In the genomic region with DNA sequence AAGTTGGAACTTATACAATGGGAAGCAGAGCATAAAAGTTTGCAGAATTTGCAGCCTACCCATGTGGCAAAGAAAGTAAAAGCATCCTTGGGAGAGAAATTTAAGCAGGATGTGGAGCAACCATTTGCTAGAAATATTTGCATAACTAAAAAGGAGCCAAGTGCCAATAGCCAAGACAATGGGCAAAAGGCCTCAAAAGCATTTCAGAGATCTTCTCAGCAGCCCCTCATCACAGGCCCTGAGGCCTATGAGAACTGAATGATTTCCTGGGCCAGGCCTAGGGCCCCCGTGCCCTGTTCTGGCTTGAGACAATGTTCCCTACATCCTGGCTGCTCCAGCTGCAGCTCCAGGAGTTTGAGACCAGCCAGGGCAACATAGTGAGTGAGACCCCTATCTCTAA, we compare ENCODE assay signal across 34 cellular contexts. TPM values are rescaled to one million over a fixed set of nuclear protein-coding genes. Genes with fewer than 3 reads are reported as not detected.
"Had no signal": no experiment of that assay in that cellular context is flagged by ENCODE, and none has a peak within 500 bp of the region (broad histone marks: within the 10 kb centered on the region; RNA-seq: fewer than 3 reads in every experiment).

No MANE protein-coding gene starts in this region.

- H3K36me3 ChIP-seq: adrenal gland, gastrocnemius medialis, heart left ventricle, WERI-Rb-1 had no signal

- H3K27ac ChIP-seq: adrenal gland, body of pancreas, foreskin keratinocyte, gastrocnemius medialis, heart left ventricle, WERI-Rb-1 had no signal

- H3K4me1 ChIP-seq: adrenal gland, body of pancreas, foreskin keratinocyte, gastrocnemius medialis, heart left ventricle had no signal

- H3K9me3 ChIP-seq: adrenal gland, body of pancreas, gastrocnemius medialis, heart left ventricle had no signal

- DNase-seq: activated CD4-positive, alpha-beta memory T cell treated with anti-CD3 and anti-CD28 coated beads for 36 hours; activated CD4-positive, alpha-beta T cell treated with anti-CD3 and anti-CD28 coated beads for 36 hours; activated CD4-positive, alpha-beta T cell treated with anti-CD3 and anti-CD28 coated beads, Interleukin-2, amount 10 ng/mL, durations not matched to agents 24 days and 14 days; activated CD4-positive, CD25-positive, alpha-beta regulatory T cell; activated CD4-positive, CD25-positive, alpha-beta regulatory T cell treated with anti-CD3 and anti-CD28 coated beads, Interleukin-2, amount 50 U/mL, for 72 hours; activated CD8-positive, alpha-beta memory T cell treated with anti-CD3 and anti-CD28 coated beads, Interleukin-2, amount 10 ng/mL, durations not matched to agents 7 days and 5 days; activated CD8-positive, alpha-beta memory T cell treated with anti-CD3 and anti-CD28 coated beads, Interleukin-2, amount 50 U/mL, for 4 hours; activated CD8-positive, alpha-beta T cell treated with anti-CD3 and anti-CD28 coated beads, Interleukin-2, amount 10 ng/mL, durations not matched to agents 7 days and 5 days; activated effector memory CD4-positive, alpha-beta T cell treated with anti-CD3 and anti-CD28 coated beads, Interleukin-2, amount 50 U/mL, for 16 hours; activated naive CD4-positive, alpha-beta T cell treated with anti-CD3 and anti-CD28 coated beads for 36 hours; activated naive CD8-positive, alpha-beta T cell treated with anti-CD3 and anti-CD28 coated beads for 36 hours; activated naive CD8-positive, alpha-beta T cell treated with anti-CD3 and anti-CD28 coated beads, Interleukin-2, amount 50 U/mL, for 24 hours; activated T-cell treated with anti-CD3 and anti-CD28 coated beads, Interleukin-2, amount 50 U/mL, for 1 hour; activated T-cell treated with anti-CD3 and anti-CD28 coated beads, Interleukin-2, amount 50 U/mL, for 48 hours; adrenal gland; amygdala; aorta; body of pancreas; caudate nucleus; effector CD8-positive, alpha-beta T cell; foreskin keratinocyte; gastrocnemius medialis; glutamatergic neuron; heart left ventricle; T-helper 17 cell; T1000; WERI-Rb-1 had no signal

- H3K4me1 Mint-ChIP-seq: activated CD4-positive, alpha-beta T cell treated with anti-CD3 and anti-CD28 coated beads for 36 hours; activated CD4-positive, alpha-beta T cell treated with anti-CD3 and anti-CD28 coated beads, Interleukin-2, amount 10 ng/mL, durations not matched to agents 24 days and 14 days; activated CD8-positive, alpha-beta memory T cell treated with anti-CD3 and anti-CD28 coated beads, Interleukin-2, amount 10 ng/mL, durations not matched to agents 7 days and 5 days; activated naive CD4-positive, alpha-beta T cell treated with anti-CD3 and anti-CD28 coated beads, Interleukin-2, amount 50 U/mL, for 24 hours; activated naive CD8-positive, alpha-beta T cell treated with anti-CD3 and anti-CD28 coated beads for 36 hours; activated naive CD8-positive, alpha-beta T cell treated with anti-CD3 and anti-CD28 coated beads, Interleukin-2, amount 50 U/mL, for 24 hours; T-helper 17 cell had no signal

- H3K4me3 ChIP-seq: adrenal gland, body of pancreas, gastrocnemius medialis, heart left ventricle had no signal

- H3K36me3 Mint-ChIP-seq: activated CD4-positive, alpha-beta memory T cell treated with anti-CD3 and anti-CD28 coated beads for 36 hours; activated CD8-positive, alpha-beta memory T cell treated with anti-CD3 and anti-CD28 coated beads, Interleukin-2, amount 10 ng/mL, durations not matched to agents 7 days and 5 days; activated naive CD4-positive, alpha-beta T cell treated with anti-CD3 and anti-CD28 coated beads, Interleukin-2, amount 50 U/mL, for 24 hours; activated naive CD8-positive, alpha-beta T cell treated with anti-CD3 and anti-CD28 coated beads for 36 hours had no signal

- H3K9me3 Mint-ChIP-seq: activated CD4-positive, alpha-beta memory T cell treated with anti-CD3 and anti-CD28 coated beads for 36 hours; activated CD4-positive, alpha-beta T cell treated with anti-CD3 and anti-CD28 coated beads, Interleukin-2, amount 10 ng/mL, durations not matched to agents 24 days and 14 days; activated naive CD4-positive, alpha-beta T cell treated with anti-CD3 and anti-CD28 coated beads for 36 hours; activated naive CD4-positive, alpha-beta T cell treated with anti-CD3 and anti-CD28 coated beads, Interleukin-2, amount 50 U/mL, for 24 hours; activated naive CD8-positive, alpha-beta T cell treated with anti-CD3 and anti-CD28 coated beads for 36 hours; activated naive CD8-positive, alpha-beta T cell treated with anti-CD3 and anti-CD28 coated beads, Interleukin-2, amount 50 U/mL, for 24 hours; activated T-helper 1 cell treated with anti-CD3 and anti-CD28 coated beads, Interleukin-12 subunit alpha, Interleukin-12 subunit beta, Interleukin-2, Interleukin-4 antibody, amounts not matched to agents 30 ng/mL and 10 ng/mL and 1 ng/mL, durations not matched to agents 14 hours and 24 hours and 36 hours; activated T-helper 2 cell treated with anti-CD3 and anti-CD28 coated beads, Interferon-gamma antibody, Interleukin-2, Interleukin-4, amounts not matched to agents 10 μg/mL and 5 μg/mL and 100 μg/mL, durations not matched to agents 14 hours and 24 hours and 36 hours; T-helper 2 cell treated with Interferon-gamma antibody and Interleukin-4, amounts not matched to agents 5 μg/mL and 100 μg/mL, for 36 hours had no signal

- ATAC-seq: activated CD4-positive, alpha-beta T cell treated with anti-CD3 and anti-CD28 coated beads for 36 hours; activated CD8-positive, alpha-beta memory T cell treated with anti-CD3 and anti-CD28 coated beads, Interleukin-2, amount 10 ng/mL, durations not matched to agents 7 days and 5 days; activated CD8-positive, alpha-beta T cell treated with anti-CD3 and anti-CD28 coated beads, Interleukin-2, amount 10 ng/mL, durations not matched to agents 7 days and 5 days; activated naive CD8-positive, alpha-beta T cell treated with anti-CD3 and anti-CD28 coated beads, Interleukin-2, amount 50 U/mL, for 24 hours; body of pancreas; esophagus mucosa; foreskin keratinocyte; gastrocnemius medialis; heart left ventricle; T-helper 17 cell had no signal

- H3K4me3 Mint-ChIP-seq: activated CD4-positive, alpha-beta memory T cell treated with anti-CD3 and anti-CD28 coated beads for 36 hours; activated CD4-positive, alpha-beta T cell treated with anti-CD3 and anti-CD28 coated beads for 36 hours; activated CD4-positive, alpha-beta T cell treated with anti-CD3 and anti-CD28 coated beads, Interleukin-2, amount 10 ng/mL, durations not matched to agents 24 days and 14 days; activated CD8-positive, alpha-beta memory T cell treated with anti-CD3 and anti-CD28 coated beads, Interleukin-2, amount 10 ng/mL, durations not matched to agents 7 days and 5 days; activated CD8-positive, alpha-beta T cell treated with anti-CD3 and anti-CD28 coated beads, Interleukin-2, amount 10 ng/mL, durations not matched to agents 7 days and 5 days; activated naive CD4-positive, alpha-beta T cell treated with anti-CD3 and anti-CD28 coated beads for 36 hours; activated naive CD4-positive, alpha-beta T cell treated with anti-CD3 and anti-CD28 coated beads, Interleukin-2, amount 50 U/mL, for 24 hours; activated naive CD8-positive, alpha-beta T cell treated with anti-CD3 and anti-CD28 coated beads for 36 hours; activated naive CD8-positive, alpha-beta T cell treated with anti-CD3 and anti-CD28 coated beads, Interleukin-2, amount 50 U/mL, for 24 hours; activated T-helper 1 cell treated with anti-CD3 and anti-CD28 coated beads, Interleukin-12 subunit alpha, Interleukin-12 subunit beta, Interleukin-2, Interleukin-4 antibody, amounts not matched to agents 30 ng/mL and 10 ng/mL and 1 ng/mL, durations not matched to agents 14 hours and 24 hours and 36 hours; T-helper 17 cell; T-helper 2 cell treated with Interferon-gamma antibody and Interleukin-4, amounts not matched to agents 5 μg/mL and 100 μg/mL, for 36 hours had no signal

- H3K27me3 ChIP-seq: body of pancreas had no signal

- H3K27ac Mint-ChIP-seq: activated CD4-positive, alpha-beta memory T cell treated with anti-CD3 and anti-CD28 coated beads for 36 hours; activated CD4-positive, alpha-beta T cell treated with anti-CD3 and anti-CD28 coated beads for 36 hours; activated CD4-positive, alpha-beta T cell treated with anti-CD3 and anti-CD28 coated beads, Interleukin-2, amount 10 ng/mL, durations not matched to agents 24 days and 14 days; activated CD8-positive, alpha-beta memory T cell treated with anti-CD3 and anti-CD28 coated beads, Interleukin-2, amount 10 ng/mL, durations not matched to agents 7 days and 5 days; activated CD8-positive, alpha-beta T cell treated with anti-CD3 and anti-CD28 coated beads, Interleukin-2, amount 10 ng/mL, durations not matched to agents 7 days and 5 days; activated naive CD4-positive, alpha-beta T cell treated with anti-CD3 and anti-CD28 coated beads for 36 hours; activated naive CD4-positive, alpha-beta T cell treated with anti-CD3 and anti-CD28 coated beads, Interleukin-2, amount 50 U/mL, for 24 hours; activated naive CD8-positive, alpha-beta T cell treated with anti-CD3 and anti-CD28 coated beads for 36 hours; activated naive CD8-positive, alpha-beta T cell treated with anti-CD3 and anti-CD28 coated beads, Interleukin-2, amount 50 U/mL, for 24 hours; activated T-helper 1 cell treated with anti-CD3 and anti-CD28 coated beads, Interleukin-12 subunit alpha, Interleukin-12 subunit beta, Interleukin-2, Interleukin-4 antibody, amounts not matched to agents 30 ng/mL and 10 ng/mL and 1 ng/mL, durations not matched to agents 14 hours and 24 hours and 36 hours; activated T-helper 2 cell treated with anti-CD3 and anti-CD28 coated beads, Interferon-gamma antibody, Interleukin-2, Interleukin-4, amounts not matched to agents 10 μg/mL and 5 μg/mL and 100 μg/mL, durations not matched to agents 14 hours and 24 hours and 36 hours; T-helper 17 cell; T-helper 2 cell treated with Interferon-gamma antibody and Interleukin-4, amounts not matched to agents 5 μg/mL and 100 μg/mL, for 36 hours had no signal

RNA-seq across cellular contexts. Expression of a gene that starts 34.9 kb away (rescaled TPM):
- total RNA-seq: activated CD4-positive, alpha-beta memory T cell treated with anti-CD3 and anti-CD28 coated beads for 36 hours; activated CD4-positive, alpha-beta T cell treated with anti-CD3 and anti-CD28 coated beads for 36 hours; activated CD4-positive, alpha-beta T cell treated with anti-CD3 and anti-CD28 coated beads, Interleukin-2, amount 10 ng/mL, durations not matched to agents 24 days and 14 days; activated CD8-positive, alpha-beta memory T cell treated with anti-CD3 and anti-CD28 coated beads for 36 hours; activated CD8-positive, alpha-beta memory T cell treated with anti-CD3 and anti-CD28 coated beads, Interleukin-2, amount 10 ng/mL, durations not matched to agents 7 days and 5 days; activated CD8-positive, alpha-beta T cell treated with anti-CD3 and anti-CD28 coated beads, Interleukin-2, amount 10 ng/mL, durations not matched to agents 7 days and 5 days; activated naive CD4-positive, alpha-beta T cell treated with anti-CD3 and anti-CD28 coated beads for 36 hours; activated naive CD8-positive, alpha-beta T cell treated with anti-CD3 and anti-CD28 coated beads for 36 hours; activated T-helper 1 cell treated with anti-CD3 and anti-CD28 coated beads, Interleukin-12 subunit alpha, Interleukin-12 subunit beta, Interleukin-2, Interleukin-4 antibody, amounts not matched to agents 30 ng/mL and 10 ng/mL and 1 ng/mL, durations not matched to agents 14 hours and 24 hours and 36 hours; activated T-helper 2 cell treated with anti-CD3 and anti-CD28 coated beads, Interferon-gamma antibody, Interleukin-2, Interleukin-4, amounts not matched to agents 10 μg/mL and 5 μg/mL and 100 μg/mL, durations not matched to agents 14 hours and 24 hours and 36 hours; epithelial cell of proximal tubule; esophagus mucosa; gastrocnemius medialis; T-helper 17 cell had no signal
- polyA plus RNA-seq: aorta, heart left ventricle had no signal
